ENCODE assay signal across 1 cellular context in genomic region chr10:15850337-15850978, GRCh38.
A peak's percentile ranks its signal among the peaks of the same experiment; 100 is the strongest.
TF ChIP-seq lines count a peak whose summit lies in the region.

No MANE protein-coding gene starts in this region.

TF ChIP-seq in K562, 482 proteins besides CTCF, POLR2A, EP300 and RAD21 (continued from another document):
- TF ChIP-seq ZBTB33 (CRISPR knock-in tag; IDR thresholded peaks at IDR 0.05) (peak; percentile 83), CBX3 (IDR thresholded peaks at IDR 0.05; ENCODE audit: borderline replicate concordance in 1 of 2, low read length in 2 of 2) (0 out of 3 replicates have a peak, but pooled peaks of 1 of the 2 experiments have one; percentile 55)
TF ChIP-seq in K562: peak in this region for 6; not testable (repeated sequence) for 476.
